ENCODE assay signal across 1 cellular context in the genomic region with DNA sequence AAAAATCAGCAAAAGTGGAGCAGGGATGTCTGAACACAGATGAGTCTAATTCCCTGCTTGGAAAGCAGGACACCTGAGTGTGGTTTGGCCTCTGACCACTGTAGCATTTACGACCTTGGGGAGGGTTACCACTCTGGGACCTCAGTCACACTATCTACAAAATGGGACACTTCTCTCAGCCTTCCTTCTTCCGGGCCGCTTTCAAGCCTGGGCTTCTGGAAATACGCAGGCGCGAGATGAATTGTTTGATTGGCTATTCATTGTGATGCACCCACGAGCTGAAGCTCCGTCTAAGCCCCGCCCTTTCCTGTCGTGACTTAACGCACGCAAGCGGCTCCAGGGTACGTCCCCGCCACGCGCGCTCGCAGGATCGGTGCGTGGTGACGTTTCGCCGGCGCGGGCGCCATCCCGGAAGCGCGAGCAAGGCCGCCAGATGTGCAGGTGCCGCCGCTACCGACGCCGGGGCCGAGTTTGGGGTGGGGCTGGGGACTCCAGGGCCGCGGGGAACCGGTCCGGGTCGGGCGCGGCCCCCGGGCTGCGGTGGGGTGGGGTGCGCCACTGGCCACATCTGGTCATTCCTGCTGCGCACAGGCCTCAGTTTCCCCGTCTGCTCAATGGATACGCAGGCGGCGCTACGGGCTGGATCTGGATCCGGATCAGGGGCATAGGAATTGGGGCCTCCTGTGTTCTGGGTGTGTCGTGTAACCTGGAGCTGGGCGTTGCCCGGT.
A peak's percentile ranks its signal among the peaks of the same experiment; 100 is the strongest.
TF ChIP-seq lines count a peak whose summit lies in the region.

A gene with protein sequence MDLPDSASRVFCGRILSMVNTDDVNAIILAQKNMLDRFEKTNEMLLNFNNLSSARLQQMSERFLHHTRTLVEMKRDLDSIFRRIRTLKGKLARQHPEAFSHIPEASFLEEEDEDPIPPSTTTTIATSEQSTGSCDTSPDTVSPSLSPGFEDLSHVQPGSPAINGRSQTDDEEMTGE (plus strand): TSS at position 397 of the 728 bp plus-strand sequence. CDS start 4,187 bp downstream, outside the sequence.

TF ChIP-seq in HEK293, 187 proteins besides CTCF, POLR2A, EP300 and RAD21 (continued from another document and continues in another):
- TF ChIP-seq, protein P1, sequence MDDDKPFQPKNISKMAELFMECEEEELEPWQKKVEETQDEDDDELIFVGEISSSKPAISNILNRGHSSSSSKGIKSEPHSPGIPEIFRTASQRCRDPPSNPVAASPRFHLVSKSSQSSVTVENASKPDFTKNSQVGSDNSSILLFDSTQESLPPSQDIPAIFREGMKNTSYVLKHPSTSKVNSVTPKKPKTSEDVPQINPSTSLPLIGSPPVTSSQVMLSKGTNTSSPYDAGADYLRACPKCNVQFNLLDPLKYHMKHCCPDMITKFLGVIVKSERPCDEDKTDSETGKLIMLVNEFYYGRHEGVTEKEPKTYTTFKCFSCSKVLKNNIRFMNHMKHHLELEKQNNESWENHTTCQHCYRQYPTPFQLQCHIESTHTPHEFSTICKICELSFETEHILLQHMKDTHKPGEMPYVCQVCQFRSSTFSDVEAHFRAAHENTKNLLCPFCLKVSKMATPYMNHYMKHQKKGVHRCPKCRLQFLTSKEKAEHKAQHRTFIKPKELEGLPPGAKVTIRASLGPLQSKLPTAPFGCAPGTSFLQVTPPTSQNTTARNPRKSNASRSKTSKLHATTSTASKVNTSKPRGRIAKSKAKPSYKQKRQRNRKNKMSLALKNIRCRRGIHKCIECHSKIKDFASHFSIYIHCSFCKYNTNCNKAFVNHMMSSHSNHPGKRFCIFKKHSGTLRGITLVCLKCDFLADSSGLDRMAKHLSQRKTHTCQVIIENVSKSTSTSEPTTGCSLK (tag by site-specific recombination; IDR thresholded peaks at IDR 0.05) = no peak
- TF ChIP-seq, protein P2, sequence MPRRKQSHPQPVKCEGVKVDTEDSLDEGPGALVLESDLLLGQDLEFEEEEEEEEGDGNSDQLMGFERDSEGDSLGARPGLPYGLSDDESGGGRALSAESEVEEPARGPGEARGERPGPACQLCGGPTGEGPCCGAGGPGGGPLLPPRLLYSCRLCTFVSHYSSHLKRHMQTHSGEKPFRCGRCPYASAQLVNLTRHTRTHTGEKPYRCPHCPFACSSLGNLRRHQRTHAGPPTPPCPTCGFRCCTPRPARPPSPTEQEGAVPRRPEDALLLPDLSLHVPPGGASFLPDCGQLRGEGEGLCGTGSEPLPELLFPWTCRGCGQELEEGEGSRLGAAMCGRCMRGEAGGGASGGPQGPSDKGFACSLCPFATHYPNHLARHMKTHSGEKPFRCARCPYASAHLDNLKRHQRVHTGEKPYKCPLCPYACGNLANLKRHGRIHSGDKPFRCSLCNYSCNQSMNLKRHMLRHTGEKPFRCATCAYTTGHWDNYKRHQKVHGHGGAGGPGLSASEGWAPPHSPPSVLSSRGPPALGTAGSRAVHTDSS (tag by site-specific recombination; IDR thresholded peaks at IDR 0.05) = peak; percentile 61
- TF ChIP-seq SP2 (tag by site-specific recombination; IDR thresholded peaks at IDR 0.05) = peak; percentile 90
- no peak for TF ChIP-seq ZIC2 (tag by site-specific recombination; IDR thresholded peaks at IDR 0.05)
- TF ChIP-seq KLF16 (tag by site-specific recombination; IDR thresholded peaks at IDR 0.05) = peak; percentile 19; the same call in 1 of the 2 replicates
- peak; percentile 86; the same call in 1 of the 2 replicates for TF ChIP-seq ZNF324 (tag by site-specific recombination; IDR thresholded peaks at IDR 0.05)
- peak; percentile 66 for TF ChIP-seq ZNF629 (tag by site-specific recombination; IDR thresholded peaks at IDR 0.05)
- peak; percentile 92 for TF ChIP-seq ZSCAN30 (tag by site-specific recombination; IDR thresholded peaks at IDR 0.05)
- peak; percentile 54; the same call in 1 of the 2 replicates for TF ChIP-seq KLF9 (tag by site-specific recombination; IDR thresholded peaks at IDR 0.05; ENCODE audit: low read depth)
- TF ChIP-seq, protein P3, sequence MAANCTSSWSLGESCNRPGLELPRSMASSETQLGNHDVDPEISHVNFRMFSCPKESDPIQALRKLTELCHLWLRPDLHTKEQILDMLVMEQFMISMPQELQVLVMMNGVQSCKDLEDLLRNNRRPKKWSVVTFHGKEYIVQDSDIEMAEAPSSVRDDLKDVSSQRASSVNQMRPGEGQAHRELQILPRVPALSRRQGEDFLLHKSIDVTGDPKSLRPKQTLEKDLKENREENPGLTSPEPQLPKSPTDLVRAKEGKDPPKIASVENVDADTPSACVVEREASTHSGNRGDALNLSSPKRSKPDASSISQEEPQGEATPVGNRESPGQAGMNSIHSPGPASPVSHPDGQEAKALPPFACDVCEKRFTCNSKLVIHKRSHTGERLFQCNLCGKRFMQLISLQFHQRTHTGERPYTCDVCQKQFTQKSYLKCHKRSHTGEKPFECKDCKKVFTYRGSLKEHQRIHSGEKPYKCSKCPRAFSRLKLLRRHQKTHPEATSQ (tag by site-specific recombination; IDR thresholded peaks at IDR 0.05) = peak; percentile 86; the same call in 1 of the 2 replicates
- 0 out of 2 replicates have a peak, but pooled peaks have one; percentile 32 for TF ChIP-seq ZNF394 (tag by site-specific recombination; IDR thresholded peaks at IDR 0.05; ENCODE audit: borderline replicate concordance)
- TF ChIP-seq ZNF37A (tag by site-specific recombination; IDR thresholded peaks at IDR 0.05) = no peak
- TF ChIP-seq ZNF48 (tag by site-specific recombination; IDR thresholded peaks at IDR 0.05) = no peak
- TF ChIP-seq SETDB1 (IDR thresholded peaks at IDR 0.05; ENCODE audit: insufficient read length, low read length) = peak; percentile 44
- no peak for TF ChIP-seq ZNF768 (tag by site-specific recombination; IDR thresholded peaks at IDR 0.05)
- TF ChIP-seq SP3 (tag by site-specific recombination; IDR thresholded peaks at IDR 0.05) = peak; percentile 62
- 0 out of 2 replicates have a peak, but pooled peaks have one; percentile 32 for TF ChIP-seq ZNF600 (tag by site-specific recombination; IDR thresholded peaks at IDR 0.05)
- TF ChIP-seq ZBTB21 (tag by site-specific recombination; IDR thresholded peaks at IDR 0.05) = 0 out of 2 replicates have a peak, but pooled peaks have one; percentile 43
- peak; percentile 15; the same call in 1 of the 2 replicates for TF ChIP-seq ZNF146 (tag by site-specific recombination; IDR thresholded peaks at IDR 0.05)
- TF ChIP-seq TRIM28 (IDR thresholded peaks at IDR 0.05; ENCODE audit: borderline replicate concordance, low read length) = 0 out of 2 replicates have a peak, but pooled peaks have one; percentile 36
- TF ChIP-seq ZXDB (tag by site-specific recombination; IDR thresholded peaks at IDR 0.05) = peak; percentile 77
- 0 out of 2 replicates have a peak, but pooled peaks have one; percentile 34 for TF ChIP-seq ZSCAN23 (tag by site-specific recombination; IDR thresholded peaks at IDR 0.05)
- TF ChIP-seq, protein P4, sequence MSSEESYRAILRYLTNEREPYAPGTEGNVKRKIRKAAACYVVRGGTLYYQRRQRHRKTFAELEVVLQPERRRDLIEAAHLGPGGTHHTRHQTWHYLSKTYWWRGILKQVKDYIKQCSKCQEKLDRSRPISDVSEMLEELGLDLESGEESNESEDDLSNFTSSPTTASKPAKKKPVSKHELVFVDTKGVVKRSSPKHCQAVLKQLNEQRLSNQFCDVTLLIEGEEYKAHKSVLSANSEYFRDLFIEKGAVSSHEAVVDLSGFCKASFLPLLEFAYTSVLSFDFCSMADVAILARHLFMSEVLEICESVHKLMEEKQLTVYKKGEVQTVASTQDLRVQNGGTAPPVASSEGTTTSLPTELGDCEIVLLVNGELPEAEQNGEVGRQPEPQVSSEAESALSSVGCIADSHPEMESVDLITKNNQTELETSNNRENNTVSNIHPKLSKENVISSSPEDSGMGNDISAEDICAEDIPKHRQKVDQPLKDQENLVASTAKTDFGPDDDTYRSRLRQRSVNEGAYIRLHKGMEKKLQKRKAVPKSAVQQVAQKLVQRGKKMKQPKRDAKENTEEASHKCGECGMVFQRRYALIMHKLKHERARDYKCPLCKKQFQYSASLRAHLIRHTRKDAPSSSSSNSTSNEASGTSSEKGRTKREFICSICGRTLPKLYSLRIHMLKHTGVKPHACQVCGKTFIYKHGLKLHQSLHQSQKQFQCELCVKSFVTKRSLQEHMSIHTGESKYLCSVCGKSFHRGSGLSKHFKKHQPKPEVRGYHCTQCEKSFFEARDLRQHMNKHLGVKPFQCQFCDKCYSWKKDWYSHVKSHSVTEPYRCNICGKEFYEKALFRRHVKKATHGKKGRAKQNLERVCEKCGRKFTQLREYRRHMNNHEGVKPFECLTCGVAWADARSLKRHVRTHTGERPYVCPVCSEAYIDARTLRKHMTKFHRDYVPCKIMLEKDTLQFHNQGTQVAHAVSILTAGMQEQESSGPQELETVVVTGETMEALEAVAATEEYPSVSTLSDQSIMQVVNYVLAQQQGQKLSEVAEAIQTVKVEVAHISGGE (tag by site-specific recombination; conservative IDR thresholded peaks at IDR 0.05; ENCODE audit: low read depth) = peak; percentile 52; the same call in 1 of the 2 replicates
- TF ChIP-seq, protein P5, sequence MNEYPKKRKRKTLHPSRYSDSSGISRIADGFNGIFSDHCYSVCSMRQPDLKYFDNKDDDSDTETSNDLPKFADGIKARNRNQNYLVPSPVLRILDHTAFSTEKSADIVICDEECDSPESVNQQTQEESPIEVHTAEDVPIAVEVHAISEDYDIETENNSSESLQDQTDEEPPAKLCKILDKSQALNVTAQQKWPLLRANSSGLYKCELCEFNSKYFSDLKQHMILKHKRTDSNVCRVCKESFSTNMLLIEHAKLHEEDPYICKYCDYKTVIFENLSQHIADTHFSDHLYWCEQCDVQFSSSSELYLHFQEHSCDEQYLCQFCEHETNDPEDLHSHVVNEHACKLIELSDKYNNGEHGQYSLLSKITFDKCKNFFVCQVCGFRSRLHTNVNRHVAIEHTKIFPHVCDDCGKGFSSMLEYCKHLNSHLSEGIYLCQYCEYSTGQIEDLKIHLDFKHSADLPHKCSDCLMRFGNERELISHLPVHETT (tag by site-specific recombination; IDR thresholded peaks at IDR 0.05) = peak; percentile 86
- TF ChIP-seq, protein P6, sequence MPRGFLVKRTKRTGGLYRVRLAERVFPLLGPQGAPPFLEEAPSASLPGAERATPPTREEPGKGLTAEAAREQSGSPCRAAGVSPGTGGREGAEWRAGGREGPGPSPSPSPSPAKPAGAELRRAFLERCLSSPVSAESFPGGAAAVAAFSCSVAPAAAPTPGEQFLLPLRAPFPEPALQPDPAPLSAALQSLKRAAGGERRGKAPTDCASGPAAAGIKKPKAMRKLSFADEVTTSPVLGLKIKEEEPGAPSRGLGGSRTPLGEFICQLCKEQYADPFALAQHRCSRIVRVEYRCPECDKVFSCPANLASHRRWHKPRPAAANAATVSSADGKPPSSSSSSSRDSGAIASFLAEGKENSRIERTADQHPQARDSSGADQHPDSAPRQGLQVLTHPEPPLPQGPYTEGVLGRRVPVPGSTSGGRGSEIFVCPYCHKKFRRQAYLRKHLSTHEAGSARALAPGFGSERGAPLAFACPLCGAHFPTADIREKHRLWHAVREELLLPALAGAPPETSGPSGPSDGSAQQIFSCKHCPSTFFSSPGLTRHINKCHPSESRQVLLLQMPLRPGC (tag by site-specific recombination; IDR thresholded peaks at IDR 0.05) = 0 out of 2 replicates have a peak, but pooled peaks have one; percentile 31
- TF ChIP-seq ZFP41 (tag by site-specific recombination; IDR thresholded peaks at IDR 0.05; ENCODE audit: borderline replicate concordance) = no peak
- TF ChIP-seq, protein P7, sequence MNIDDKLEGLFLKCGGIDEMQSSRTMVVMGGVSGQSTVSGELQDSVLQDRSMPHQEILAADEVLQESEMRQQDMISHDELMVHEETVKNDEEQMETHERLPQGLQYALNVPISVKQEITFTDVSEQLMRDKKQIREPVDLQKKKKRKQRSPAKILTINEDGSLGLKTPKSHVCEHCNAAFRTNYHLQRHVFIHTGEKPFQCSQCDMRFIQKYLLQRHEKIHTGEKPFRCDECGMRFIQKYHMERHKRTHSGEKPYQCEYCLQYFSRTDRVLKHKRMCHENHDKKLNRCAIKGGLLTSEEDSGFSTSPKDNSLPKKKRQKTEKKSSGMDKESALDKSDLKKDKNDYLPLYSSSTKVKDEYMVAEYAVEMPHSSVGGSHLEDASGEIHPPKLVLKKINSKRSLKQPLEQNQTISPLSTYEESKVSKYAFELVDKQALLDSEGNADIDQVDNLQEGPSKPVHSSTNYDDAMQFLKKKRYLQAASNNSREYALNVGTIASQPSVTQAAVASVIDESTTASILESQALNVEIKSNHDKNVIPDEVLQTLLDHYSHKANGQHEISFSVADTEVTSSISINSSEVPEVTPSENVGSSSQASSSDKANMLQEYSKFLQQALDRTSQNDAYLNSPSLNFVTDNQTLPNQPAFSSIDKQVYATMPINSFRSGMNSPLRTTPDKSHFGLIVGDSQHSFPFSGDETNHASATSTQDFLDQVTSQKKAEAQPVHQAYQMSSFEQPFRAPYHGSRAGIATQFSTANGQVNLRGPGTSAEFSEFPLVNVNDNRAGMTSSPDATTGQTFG (tag by site-specific recombination; IDR thresholded peaks at IDR 0.05; ENCODE audit: borderline replicate concordance) = 0 out of 2 replicates have a peak, but pooled peaks have one; percentile 15
- TF ChIP-seq KLF8 (tag by site-specific recombination; IDR thresholded peaks at IDR 0.05) = peak; percentile 68; the same call in 1 of the 2 replicates
- peak; percentile 73 for TF ChIP-seq ZFP69B (tag by site-specific recombination; IDR thresholded peaks at IDR 0.05)
- no peak for TF ChIP-seq HOXA7 (CRISPR knock-in tag; IDR thresholded peaks at IDR 0.05; ENCODE audit: borderline replicate concordance)
- TF ChIP-seq, protein P8, sequence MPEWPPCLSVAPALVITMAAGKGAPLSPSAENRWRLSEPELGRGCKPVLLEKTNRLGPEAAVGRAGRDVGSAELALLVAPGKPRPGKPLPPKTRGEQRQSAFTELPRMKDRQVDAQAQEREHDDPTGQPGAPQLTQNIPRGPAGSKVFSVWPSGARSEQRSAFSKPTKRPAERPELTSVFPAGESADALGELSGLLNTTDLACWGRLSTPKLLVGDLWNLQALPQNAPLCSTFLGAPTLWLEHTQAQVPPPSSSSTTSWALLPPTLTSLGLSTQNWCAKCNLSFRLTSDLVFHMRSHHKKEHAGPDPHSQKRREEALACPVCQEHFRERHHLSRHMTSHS (tag by site-specific recombination; IDR thresholded peaks at IDR 0.05) = no peak
- TF ChIP-seq GLI2 (tag by site-specific recombination; IDR thresholded peaks at IDR 0.05; ENCODE audit: borderline replicate concordance, low read depth) = no peak
- TF ChIP-seq SCRT1 (tag by site-specific recombination; IDR thresholded peaks at IDR 0.05; ENCODE audit: borderline replicate concordance) = no peak
- TF ChIP-seq, protein P9, sequence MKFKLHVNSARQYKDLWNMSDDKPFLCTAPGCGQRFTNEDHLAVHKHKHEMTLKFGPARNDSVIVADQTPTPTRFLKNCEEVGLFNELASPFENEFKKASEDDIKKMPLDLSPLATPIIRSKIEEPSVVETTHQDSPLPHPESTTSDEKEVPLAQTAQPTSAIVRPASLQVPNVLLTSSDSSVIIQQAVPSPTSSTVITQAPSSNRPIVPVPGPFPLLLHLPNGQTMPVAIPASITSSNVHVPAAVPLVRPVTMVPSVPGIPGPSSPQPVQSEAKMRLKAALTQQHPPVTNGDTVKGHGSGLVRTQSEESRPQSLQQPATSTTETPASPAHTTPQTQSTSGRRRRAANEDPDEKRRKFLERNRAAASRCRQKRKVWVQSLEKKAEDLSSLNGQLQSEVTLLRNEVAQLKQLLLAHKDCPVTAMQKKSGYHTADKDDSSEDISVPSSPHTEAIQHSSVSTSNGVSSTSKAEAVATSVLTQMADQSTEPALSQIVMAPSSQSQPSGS (tag by site-specific recombination; IDR thresholded peaks at IDR 0.05; ENCODE audit: low read depth) = 0 out of 2 replicates have a peak, but pooled peaks have one; percentile 4
- no peak for TF ChIP-seq ZNF660 (tag by site-specific recombination; IDR thresholded peaks at IDR 0.05)
- 0 out of 2 replicates have a peak, but pooled peaks have one; percentile 33 for TF ChIP-seq YY1 (tag by site-specific recombination; IDR thresholded peaks at IDR 0.05)
